Comparison of ENCODE assay signal across 8 cellular contexts in genomic region chr18:4068552-4069158, GRCh38.
DNase-seq lines count a peak whose midpoint lies in the region; ATAC-seq, FAIRE-seq and TF ChIP-seq lines count a peak whose summit lies in the region.

No MANE protein-coding gene starts in this region.

- peaks cover 2% of the 10 kb centered on the region for H3K9me3 Mint-ChIP-seq in astrocyte (ENCODE audit: unreplicated experiment)

- H2AFZ ChIP-seq in OCI-LY3 (ENCODE audit: low read depth, low read length) (no peak overlapping the region), astrocyte (ENCODE audit: low read depth, low read length) (no peak overlapping the region)

- H3K36me3 ChIP-seq in OCI-LY3 (replicated peaks; ENCODE audit: low read depth, low read length) (no peaks in the 10 kb centered on the region), astrocyte (ENCODE audit: insufficient read depth, low read length) (no peaks in the 10 kb centered on the region)

- DNase-seq in D341Med (ENCODE audit: low spot score): peak; percentile 76
- peak; percentile 7 for DNase-seq in GM19238 (ENCODE audit: insufficient read length, low spot score)
- DNase-seq in HK-2 (ENCODE audit: unreplicated experiment): peak; percentile 15
- DNase-seq in astrocyte (ENCODE audit: low read depth): peak; percentile 22
- peak; percentile 42 for DNase-seq in iris pigment epithelial cell (ENCODE audit: low read depth)
- peak in 2 of 3 donors; percentile 8 to 18 for DNase-seq in stimulated activated CD4-positive, alpha-beta T cell treated with anti-CD3 and anti-CD28 coated beads, TNF-alpha, amount 100 ng/mL, for 48 hours (ENCODE audit: low read depth in 3 of 3)
- DNase-seq in omental fat pad (ENCODE audit: low spot score): no peak

- peak; percentile 37 for FAIRE-seq in astrocyte (lab: Jason Lieb, UNC)

- no peak overlapping the region for H3K4me3 ChIP-seq in OCI-LY3 (ENCODE audit: low read length)
- no peak overlapping the region for H3K4me3 ChIP-seq in astrocyte (ENCODE audit: insufficient read depth, low read depth, low read length)

- H3K79me2 ChIP-seq in OCI-LY3 (ENCODE audit: low read length) (no peaks in the 10 kb centered on the region), astrocyte (ENCODE audit: insufficient read depth, low read length) (no peaks in the 10 kb centered on the region)

- H3K4me3 Mint-ChIP-seq in astrocyte (ENCODE audit: unreplicated experiment): no peak overlapping the region

- H3K9ac ChIP-seq in OCI-LY3 (ENCODE audit: low read length) (no peak overlapping the region), astrocyte (ENCODE audit: low read length) (no peak overlapping the region)

- H3K9me3 ChIP-seq in OCI-LY3 (ENCODE audit: insufficient read depth, low read length) (no peaks in the 10 kb centered on the region), astrocyte (ENCODE audit: insufficient read depth, low read depth, low read length) (no peaks in the 10 kb centered on the region)

- ATAC-seq in omental fat pad (ENCODE audit: low FRiP score): no peak

- H3K4me1 ChIP-seq in OCI-LY3 (ENCODE audit: low read length): no peaks in the 10 kb centered on the region
- no peaks in the 10 kb centered on the region for H3K4me1 ChIP-seq in astrocyte (ENCODE audit: insufficient read depth, low read length)

- H3K4me2 ChIP-seq in OCI-LY3 (ENCODE audit: low read length): no peak overlapping the region
- no peak overlapping the region for H3K4me2 ChIP-seq in astrocyte (ENCODE audit: low read length)

- H3K27ac ChIP-seq in OCI-LY3 (ENCODE audit: low read length) (no peak overlapping the region), astrocyte (ENCODE audit: low read depth, low read length) (no peak overlapping the region)

- peak; percentile 71 for TF ChIP-seq CTCF in OCI-LY3 (IDR thresholded peaks at IDR 0.05; ENCODE audit: low read depth, low read length)
- peak; percentile 78 for TF ChIP-seq CTCF in astrocyte (IDR thresholded peaks at IDR 0.05; ENCODE audit: insufficient read depth, low read depth, low read length)
- no peak for TF ChIP-seq CTCF in omental fat pad (IDR thresholded peaks at IDR 0.05)

- H3K4me1 Mint-ChIP-seq in astrocyte (ENCODE audit: low read depth, unreplicated experiment): no peaks in the 10 kb centered on the region

- no peaks in the 10 kb centered on the region for H3K27me3 Mint-ChIP-seq in astrocyte (ENCODE audit: low read depth, unreplicated experiment)

- no peaks in the 10 kb centered on the region for H3K36me3 Mint-ChIP-seq in astrocyte (ENCODE audit: low read depth, unreplicated experiment)

- no peaks in the 10 kb centered on the region for H3K27me3 ChIP-seq in OCI-LY3 (ENCODE audit: low read depth, low read length)
- no peaks in the 10 kb centered on the region for H3K27me3 ChIP-seq in astrocyte (ENCODE audit: insufficient read depth, low read length)

- H4K20me1 ChIP-seq in OCI-LY3 (ENCODE audit: insufficient read depth, low read length): no peaks in the 10 kb centered on the region
- H4K20me1 ChIP-seq in astrocyte (ENCODE audit: insufficient read depth, low read length): no peaks in the 10 kb centered on the region

- no peak overlapping the region for H3K27ac Mint-ChIP-seq in astrocyte (ENCODE audit: unreplicated experiment)

Comparison
In these comparisons a context has a peak if more than half of its experiments do, and no peak if none do; other contexts are left out.
1. CTCF ChIP-seq: peak in OCI-LY3 (single experiment) and astrocyte (single experiment); none in omental fat pad (0 of 3).